ENCODE assay signal across 35 cellular contexts in genomic region chr16:56697456-56698155, GRCh38. TPM values are rescaled to one million over a fixed set of nuclear protein-coding genes. Genes with fewer than 3 reads are reported as not detected.
"Had no signal": no experiment of that assay in that cellular context is flagged by ENCODE, and none has a peak within 500 bp of the region (broad histone marks: within the 10 kb centered on the region; RNA-seq: fewer than 3 reads in every experiment).

No MANE protein-coding gene starts in this region.

- ATAC-seq: heart left ventricle; left colon; left lung; lower lobe of right lung; natural killer cell; right cardiac atrium; stimulated activated memory B cell treated with anti-CD40 and anti-IgM and Interleukin-4, amounts not matched to agents 10 μg/mL and 1 μg/mL and 100 μg/mL, for 72 hours; stimulated activated naive CD8-positive, alpha-beta T cell treated with anti-CD3 and anti-CD28 coated beads, Interleukin-15, Interleukin-2, amounts not matched to agents 100 U/mL and 50 U/mL, for 24 hours; upper lobe of right lung had no signal

- H2AFZ ChIP-seq: neural progenitor cell, parathyroid adenoma had no signal

- H3K4me1 Mint-ChIP-seq: stimulated activated memory B cell treated with anti-CD40 and anti-IgM and Interleukin-4, amounts not matched to agents 10 μg/mL and 1 μg/mL and 100 μg/mL, for 72 hours had no signal

- H3K27ac Mint-ChIP-seq: immature natural killer cell; mesothelial cell of epicardium; natural killer cell; nephron progenitor cell; neural progenitor cell; stimulated activated memory B cell treated with anti-CD40 and anti-IgM and Interleukin-4, amounts not matched to agents 10 μg/mL and 1 μg/mL and 100 μg/mL, for 72 hours had no signal

- H3K36me3 ChIP-seq: heart left ventricle, left lung, lower lobe of right lung, neural progenitor cell, neutrophil, prostate gland, sigmoid colon, stomach, thyroid gland, transverse colon, upper lobe of right lung had no signal

- H3K4me1 ChIP-seq: neural progenitor cell, parathyroid adenoma, prostate gland, testis, thyroid gland had no signal

- DNase-seq: heart left ventricle; hypothalamus; immature natural killer cell; kidney; left colon; left lung; lower lobe of right lung; mammary epithelial cell; mesenchymal stem cell; naive B cell; natural killer cell; nephron progenitor cell; occipital lobe; retina; right cardiac atrium; sigmoid colon; stimulated activated CD4-positive, alpha-beta T cell treated with anti-CD3 and anti-CD28 coated beads, Interleukin-1b, Interleukin-23, amount 100 ng/mL, for 48 hours; stimulated activated CD4-positive, alpha-beta T cell treated with anti-CD3 and anti-CD28 coated beads, Interleukin-2, amount 100 ng/mL, for 48 hours; stimulated activated CD4-positive, alpha-beta T cell treated with anti-CD3 and anti-CD28 coated beads, Interleukin-4, amount 100 ng/mL, for 4 hours; stimulated activated CD8-positive, alpha-beta memory T cell treated with anti-CD3 and anti-CD28 coated beads, Interleukin-4, amount 100 ng/mL, for 48 hours; stimulated activated naive CD8-positive, alpha-beta T cell treated with anti-CD3 and anti-CD28 coated beads, Interleukin-15, Interleukin-2, amounts not matched to agents 100 U/mL and 50 U/mL, for 24 hours; stomach; testis; thyroid gland; transverse colon; upper lobe of right lung had no signal

- H3K9me3 ChIP-seq: left lung, lower lobe of right lung, neutrophil, prostate gland, testis, thyroid gland, transverse colon, upper lobe of right lung had no signal

- H3K4me2 ChIP-seq: neural progenitor cell, smooth muscle cell had no signal

- H3K9ac ChIP-seq: neural progenitor cell, parathyroid adenoma had no signal

- H3K27me3 ChIP-seq: heart left ventricle, left lung, neural progenitor cell, neutrophil, sigmoid colon, stomach, testis, thyroid gland, transverse colon, upper lobe of right lung had no signal

- H3K27ac ChIP-seq: heart left ventricle, left lung, lower lobe of right lung, neural progenitor cell, neutrophil, parathyroid adenoma, prostate gland, sigmoid colon, stomach, testis, thyroid gland, transverse colon, upper lobe of right lung had no signal

- H3K79me2 ChIP-seq: parathyroid adenoma had no signal

- H3K9me3 Mint-ChIP-seq: immature natural killer cell, natural killer cell had no signal

- H3K4me3 Mint-ChIP-seq: immature natural killer cell; mesothelial cell of epicardium; naive B cell; natural killer cell; nephron progenitor cell; neural progenitor cell; stimulated activated memory B cell treated with anti-CD40 and anti-IgM and Interleukin-4, amounts not matched to agents 10 μg/mL and 1 μg/mL and 100 μg/mL, for 72 hours had no signal

- H3K4me3 ChIP-seq: heart left ventricle, left lung, lower lobe of right lung, neural progenitor cell, prostate gland, sigmoid colon, smooth muscle cell, stomach, testis, thyroid gland, transverse colon, upper lobe of right lung had no signal

- H3K36me3 Mint-ChIP-seq: natural killer cell, neural progenitor cell had no signal

RNA-seq across cellular contexts. Expression of gene MT1H, which starts 28.0 kb away (rescaled TPM):
- total RNA-seq: mammary epithelial cell, mesothelial cell of epicardium, mononuclear cell, natural killer cell, occipital lobe, osteocyte, right cardiac atrium, sigmoid colon, smooth muscle cell, testis had no signal
- polyA plus RNA-seq: heart left ventricle, immature natural killer cell, mammary epithelial cell, right cardiac atrium, smooth muscle cell had no signal

RNA-seq across cellular contexts. Expression of gene MT1G, which starts 29.7 kb away (rescaled TPM):
- total RNA-seq: mesothelial cell of epicardium, mononuclear cell, occipital lobe, osteocyte, smooth muscle cell had no signal
- polyA plus RNA-seq: immature natural killer cell, smooth muscle cell had no signal
